Comparison of ENCODE assay signal across 8 cellular contexts in genomic region chr20:44909872-44910689, GRCh38.
DNase-seq lines count a peak whose midpoint lies in the region; ATAC-seq lines count a peak whose summit lies in the region.

Gene PABPC1L, plus strand, starts transcription at chr20:44910060. Its CDS starts 84 bp downstream, at chr20:44910144.

- no peaks in the 10 kb centered on the region for H3K9me3 Mint-ChIP-seq in central memory CD8-positive, alpha-beta T cell

- DNase-seq in DMS 273 (lab: John Stamatoyannopoulos, UW; ENCODE audit: unreplicated experiment) (peak; percentile 88), DMS 273 treated with DMSO at 0.1 percent for 48 hours (lab: John Stamatoyannopoulos, UW) (no peak), NCI-H2171 treated with DMSO at 0.1 percent for 48 hours (lab: John Stamatoyannopoulos, UW) (peak; percentile 72), kidney glomerular epithelial cell (lab: John Stamatoyannopoulos, UW) (peak; percentile 49)
- peak; percentile 21 to 45 for DNase-seq in central memory CD8-positive, alpha-beta T cell (ENCODE audit: low spot score in 2 of 2)
- DNase-seq in stimulated activated CD4-positive, alpha-beta T cell treated with anti-CD3 and anti-CD28 coated beads, Interleukin-1b, Interleukin-23, amount 100 ng/mL, for 4 hours (ENCODE audit: low read depth in 2 of 2): peak; percentile 72 to 77

- H3K4me1 Mint-ChIP-seq in central memory CD8-positive, alpha-beta T cell: no peaks in the 10 kb centered on the region

- H3K27me3 Mint-ChIP-seq in central memory CD8-positive, alpha-beta T cell: no peaks in the 10 kb centered on the region

- peak; percentile 43 for ATAC-seq in HG02938 (IDR thresholded peaks at IDR 0.05; ENCODE audit: unreplicated experiment)
- ATAC-seq in activated CD4-positive, CD25-positive, alpha-beta regulatory T cell treated with anti-CD3 and anti-CD28 coated beads, Interleukin-2, amount 50 U/mL, for 24 hours: peak; percentile 94 to 95
- ATAC-seq in central memory CD8-positive, alpha-beta T cell (replicated peaks; ENCODE audit: extremely low read depth, poor library complexity, severe bottlenecking): peak; percentile 96

- peak within 1 kb of the TSS; percentile 77 for H3K4me3 Mint-ChIP-seq in central memory CD8-positive, alpha-beta T cell

- H3K36me3 Mint-ChIP-seq in central memory CD8-positive, alpha-beta T cell (ENCODE audit: insufficient read depth): peaks cover 31% of the 10 kb centered on the region

- no peak within 1 kb of the TSS for H3K27ac Mint-ChIP-seq in central memory CD8-positive, alpha-beta T cell (ENCODE audit: low read depth)

Comparison
In these comparisons a context has a peak if more than half of its experiments do, and no peak if none do; other contexts are left out.
1. ATAC-seq: peak in every context shown above with its lines; median percentile 96 in central memory CD8-positive, alpha-beta T cell; 94 in activated CD4-positive, CD25-positive, alpha-beta regulatory T cell treated with anti-CD3 and anti-CD28 coated beads, Interleukin-2, amount 50 U/mL, for 24 hours; 43 in HG02938.